In genomic region chr4:26544421-26544820, GRCh38 we compare ENCODE assay signal across 30 cellular contexts.
"Had no signal": no experiment of that assay in that cellular context is flagged by ENCODE, and none has a peak within 500 bp of the region (broad histone marks: within the 10 kb centered on the region; RNA-seq: fewer than 3 reads in every experiment).

No MANE protein-coding gene starts in this region.

- H3K36me3 ChIP-seq: adrenal gland, ascending aorta, brain microvascular endothelial cell, breast epithelium, cardiac muscle cell had no signal

- H3K4me1 ChIP-seq: adrenal gland, ascending aorta, body of pancreas, breast epithelium had no signal

- H3K27ac ChIP-seq: adrenal gland, ascending aorta, body of pancreas, brain microvascular endothelial cell, breast epithelium, cardiac muscle cell had no signal

- DNase-seq: activated effector memory CD4-positive, alpha-beta T cell treated with anti-CD3 and anti-CD28 coated beads, Interleukin-2, amount 50 U/mL, for 16 hours; activated effector memory CD4-positive, alpha-beta T cell treated with Interleukin-2 at 50 U/mL for 16 hours; activated gamma-delta T cell; activated gamma-delta T cell treated with Interleukin-2 at 50 U/mL for 16 hours; activated naive CD4-positive, alpha-beta T cell; activated naive CD4-positive, alpha-beta T cell treated with anti-CD3 and anti-CD28 coated beads for 36 hours; activated naive CD4-positive, alpha-beta T cell treated with anti-CD3 and anti-CD28 coated beads, Interleukin-2, amount 10 ng/mL, durations not matched to agents 7 days and 5 days; activated naive CD4-positive, alpha-beta T cell treated with anti-CD3 and anti-CD28 coated beads, Interleukin-2, amount 50 U/mL, for 16 hours; activated naive CD4-positive, alpha-beta T cell treated with Interleukin-2 at 50 U/mL for 16 hours; activated naive CD8-positive, alpha-beta T cell treated with anti-CD3 and anti-CD28 coated beads for 36 hours; activated naive CD8-positive, alpha-beta T cell treated with anti-CD3 and anti-CD28 coated beads, Interleukin-2, amount 10 ng/mL, durations not matched to agents 7 days and 5 days; activated naive CD8-positive, alpha-beta T cell treated with anti-CD3 and anti-CD28 coated beads, Interleukin-2, amount 50 U/mL, for 24 hours; activated T-cell treated with anti-CD3 and anti-CD28 coated beads, Interleukin-2, amount 50 U/mL, for 1 hour; activated T-cell treated with anti-CD3 and anti-CD28 coated beads, Interleukin-2, amount 50 U/mL, for 24 hours; activated T-cell treated with anti-CD3 and anti-CD28 coated beads, Interleukin-2, amount 50 U/mL, for 4 hours; activated T-cell treated with anti-CD3 and anti-CD28 coated beads, Interleukin-2, amount 50 U/mL, for 48 hours; activated T-cell treated with anti-CD3 and anti-CD28 coated beads, Interleukin-2, amount 50 U/mL, for 72 hours; adrenal gland; amniotic stem cell; amygdala; anterior cingulate cortex; aorta; body of pancreas; brain microvascular endothelial cell; caudate nucleus; central memory CD4-positive, alpha-beta T cell; cerebellar nuclear complex had no signal

- H3K9me3 ChIP-seq: adrenal gland, body of pancreas had no signal

- H3K4me3 ChIP-seq: adrenal gland, ascending aorta, body of pancreas, breast epithelium, cardiac muscle cell had no signal
